8 cellular contexts compared by ENCODE assay signal in genomic region chr6:31580446-31580755, GRCh38. TPM values are rescaled to one million over a fixed set of nuclear protein-coding genes. Genes with fewer than 3 reads are reported as not detected.
DNase-seq lines count a peak whose midpoint lies in the region; ATAC-seq and TF ChIP-seq lines count a peak whose summit lies in the region.

No MANE protein-coding gene starts in this region.

- peak overlapping the region; percentile 98 for H3K4me3 ChIP-seq in ACC112 (ENCODE audit: low read depth, low read length)
- H3K4me3 ChIP-seq in HUES64 (ENCODE audit: low read length), result peak overlapping the region; percentile 92
- peak overlapping the region; percentile 86 for H3K4me3 ChIP-seq in choroid plexus epithelial cell (ENCODE audit: low read depth, low read length)

- peak overlapping the region; percentile 87 for H2AFZ ChIP-seq in ACC112 (ENCODE audit: low read length, unreplicated experiment)

- H3K9me3 ChIP-seq in HUES64 (ENCODE audit: insufficient read depth, low read depth, low read length), result no peaks in the 10 kb centered on the region

- 58% methylated on average over 13 of the region's 13 CpGs for WGBS in HUES64

- DNase-seq in choroid plexus epithelial cell (ENCODE audit: low read depth), result no peak
- no peak for DNase-seq in naive B cell
- DNase-seq in NCI-H1048 (lab: John Stamatoyannopoulos, UW), result no peak
- DNase-seq in OCI-M1 (lab: John Stamatoyannopoulos, UW), result no peak

- H3K36me3 Mint-ChIP-seq in naive B cell, result peaks cover 6 to 26% of the 10 kb centered on the region in 2 donors

- H3K27ac ChIP-seq in ACC112 (ENCODE audit: low read depth, low read length) (no peak overlapping the region), HUES64 (ENCODE audit: low read depth, low read length) (no peak overlapping the region)

- no peaks in the 10 kb centered on the region for H3K27me3 Mint-ChIP-seq in naive B cell

- H3K4me3 Mint-ChIP-seq in naive B cell, result peak overlapping the region; percentile 94 to 100 (median 99)

- ATAC-seq in naive B cell (ENCODE audit: low read depth in 2 of 2) (no peak), GM21526 (IDR thresholded peaks at IDR 0.05; ENCODE audit: low FRiP score, unreplicated experiment) (no peak), HG03439 (IDR thresholded peaks at IDR 0.05; ENCODE audit: unreplicated experiment) (no peak)

- H3K27ac Mint-ChIP-seq in naive B cell, result peak overlapping the region; percentile 71 to 99 (median 94)

- H3K9ac ChIP-seq in HUES64 (ENCODE audit: low read depth, low read length), result peak overlapping the region; percentile 75

- no peaks in the 10 kb centered on the region for H3K9me3 Mint-ChIP-seq in naive B cell

- TF ChIP-seq CTCF in choroid plexus epithelial cell (conservative IDR thresholded peaks at IDR 0.05; ENCODE audit: low read depth, low read length), result no peak

- H3K4me1 ChIP-seq in ACC112 (ENCODE audit: control insufficient read depth, insufficient read depth, low read length, unreplicated experiment) (peaks cover 5% of the 10 kb centered on the region), HUES64 (ENCODE audit: insufficient read depth, low read length) (peaks cover 15% of the 10 kb centered on the region)

- H3K4me1 Mint-ChIP-seq in naive B cell, result peaks cover 71 to 84% (median 74%) of the 10 kb centered on the region in 3 donors

- H3K79me2 ChIP-seq in ACC112 (ENCODE audit: control insufficient read depth, insufficient read depth, low read length, unreplicated experiment), result peaks cover 4% of the 10 kb centered on the region

- H3K36me3 ChIP-seq in ACC112 (ENCODE audit: insufficient read depth, low read length) (no peaks in the 10 kb centered on the region), HUES64 (ENCODE audit: insufficient read depth, low read length) (no peaks in the 10 kb centered on the region)

- peaks cover 3% of the 10 kb centered on the region; the same call in 1 of the 2 replicates for H3K27me3 ChIP-seq in ACC112 (ENCODE audit: insufficient read depth, low read length)
- peaks cover 15% of the 10 kb centered on the region; the same call in 1 of the 2 replicates for H3K27me3 ChIP-seq in HUES64 (ENCODE audit: insufficient read depth, low read length)

RNA-seq across cellular contexts. Expression of gene LTB, which starts 1.8 kb away (rescaled TPM):
- not detected for polyA plus RNA-seq in HUES64 (2013, experiment 1 of 2)
- polyA plus RNA-seq in HUES64 (2013, experiment 2 of 2), result not detected
- polyA plus RNA-seq in naive B cell (ENCODE audit: low read depth in 6 of 6), result 1,000 to 10,000 TPM; 1,940 to 3,141 (median 2,206) TPM

RNA-seq across cellular contexts. Expression of gene TNF, which starts 5.0 kb away (rescaled TPM):
- not detected for polyA plus RNA-seq in HUES64 (2013, experiment 1 of 2)
- polyA plus RNA-seq in HUES64 (2013, experiment 2 of 2), result not detected
- 1 to 10 TPM; 1.1 to 5.2 (median 2.6) TPM for polyA plus RNA-seq in naive B cell (ENCODE audit: low read depth in 6 of 6)

RNA-seq across cellular contexts. Expression of gene LST1, which starts 5.7 kb away (rescaled TPM):
- polyA plus RNA-seq in HUES64 (2013, experiment 1 of 2), result not detected
- not detected for polyA plus RNA-seq in HUES64 (2013, experiment 2 of 2)
- 10 to 100 TPM; 28.2 to 78.2 (median 35.2) TPM for polyA plus RNA-seq in naive B cell (ENCODE audit: low read depth in 6 of 6)

RNA-seq across cellular contexts. Expression of gene LTA, which starts 8.3 kb away (rescaled TPM):
- polyA plus RNA-seq in HUES64 (2013, experiment 1 of 2), result not detected
- polyA plus RNA-seq in HUES64 (2013, experiment 2 of 2), result not detected
- 10 to 100 TPM in 5 of 6 donors, 1 to 10 TPM in 1; 6.6 to 26.0 (median 19.4) TPM for polyA plus RNA-seq in naive B cell (ENCODE audit: low read depth in 6 of 6)

RNA-seq across cellular contexts. Expression of gene NCR3, which starts 12.4 kb away (rescaled TPM):
- not detected for polyA plus RNA-seq in HUES64 (2013, experiment 1 of 2)
- polyA plus RNA-seq in HUES64 (2013, experiment 2 of 2), result not detected
- polyA plus RNA-seq in naive B cell (ENCODE audit: low read depth in 6 of 6), result 100 to 1,000 TPM in 5 of 6 donors, 10 to 100 TPM in 1; 84.4 to 158 (median 108) TPM
